1 cellular context compared by ENCODE assay signal in the genomic region with DNA sequence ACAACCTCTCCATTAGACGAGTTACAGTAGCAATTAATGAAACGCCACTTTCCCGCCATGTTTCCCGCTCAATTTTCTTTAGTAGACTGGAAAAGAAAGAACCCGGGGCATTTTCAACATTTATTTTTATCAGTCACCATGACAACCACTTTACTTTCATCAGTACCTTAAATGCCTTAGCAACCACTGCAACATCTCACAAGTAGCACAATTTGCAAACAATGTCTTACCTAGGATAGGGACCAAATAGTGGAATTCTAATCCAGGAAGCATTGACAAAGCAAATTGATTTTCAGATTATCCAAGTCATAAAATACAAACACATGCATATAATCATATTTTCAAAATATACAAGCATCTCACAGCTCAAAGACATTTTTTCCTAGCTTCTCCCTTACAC.
TF ChIP-seq lines count a peak whose summit lies in the region.

No MANE protein-coding gene starts in this region.

TF ChIP-seq in HepG2, 621 proteins besides CTCF, POLR2A, EP300 and RAD21:
- TF ChIP-seq ZC3H13 (CRISPR knock-in tag; IDR thresholded peaks at IDR 0.05) (no peak), RFX1 (IDR thresholded peaks at IDR 0.05) (peak; percentile 18; the same call in 1 of the 2 replicates)
